Comparison of ENCODE assay signal across 11 cellular contexts in genomic region chr10:19904202-19904661, GRCh38.
DNase-seq lines count a peak whose midpoint lies in the region; ATAC-seq lines count a peak whose summit lies in the region.
"Had no signal": no experiment of that assay in that cellular context is flagged by ENCODE, and none has a peak within 500 bp of the region (broad histone marks: within the 10 kb centered on the region; RNA-seq: fewer than 3 reads in every experiment).

No MANE protein-coding gene starts in this region.

- no peak overlapping the region for H3K27ac Mint-ChIP-seq in activated naive CD4-positive, alpha-beta T cell treated with anti-CD3 and anti-CD28 coated beads, Interleukin-2, amount 10 ng/mL, durations not matched to agents 7 days and 5 days
- no peak overlapping the region for H3K27ac Mint-ChIP-seq in T-cell
- H3K27ac Mint-ChIP-seq: stimulated activated naive CD8-positive, alpha-beta T cell treated with anti-CD3 and anti-CD28 coated beads, Interleukin-15, Interleukin-2, amounts not matched to agents 100 ng/mL and 50 ng/mL, for 24 hours had no signal

- H3K4me1 Mint-ChIP-seq in activated naive CD4-positive, alpha-beta T cell treated with anti-CD3 and anti-CD28 coated beads, Interleukin-2, amount 10 ng/mL, durations not matched to agents 7 days and 5 days: no peaks in the 10 kb centered on the region
- no peaks in the 10 kb centered on the region for H3K4me1 Mint-ChIP-seq in T-cell

- no peak overlapping the region for H3K4me3 Mint-ChIP-seq in activated naive CD4-positive, alpha-beta T cell treated with anti-CD3 and anti-CD28 coated beads, Interleukin-2, amount 10 ng/mL, durations not matched to agents 7 days and 5 days
- no peak overlapping the region for H3K4me3 Mint-ChIP-seq in T-cell
- H3K4me3 Mint-ChIP-seq: stimulated activated naive CD8-positive, alpha-beta T cell treated with anti-CD3 and anti-CD28 coated beads, Interleukin-15, Interleukin-2, amounts not matched to agents 100 ng/mL and 50 ng/mL, for 24 hours had no signal

- CTCF ChIA-PET in activated naive CD4-positive, alpha-beta T cell treated with anti-CD3 and anti-CD28 coated beads, Interleukin-2, amount 10 ng/mL, durations not matched to agents 7 days and 5 days (lab: Charles Lee): no interaction called here
- CTCF ChIA-PET in T-cell (lab: Charles Lee): no interaction called here

- peaks cover 11% of the 10 kb centered on the region for H3K9me3 Mint-ChIP-seq in activated naive CD4-positive, alpha-beta T cell treated with anti-CD3 and anti-CD28 coated beads, Interleukin-2, amount 10 ng/mL, durations not matched to agents 7 days and 5 days
- peaks cover 0 to 26% (median 6%) of the 10 kb centered on the region in 3 donors for H3K9me3 Mint-ChIP-seq in T-cell

- ATAC-seq in GM19395 (IDR thresholded peaks at IDR 0.05; ENCODE audit: unreplicated experiment): peak; percentile 91
- peak; percentile 70 for ATAC-seq in HG03095 (IDR thresholded peaks at IDR 0.05; ENCODE audit: unreplicated experiment)
- no peak for ATAC-seq in T-cell (replicated peaks in 1 of 4)
- ATAC-seq: right cardiac atrium had no signal

- peak; percentile 94 for DNase-seq in amniotic epithelial cell (ENCODE audit: low read depth)
- DNase-seq in skeletal muscle cell (ENCODE audit: low read depth): peak; percentile 42
- DNase-seq in LoVo (ENCODE audit: low spot score): no peak
- DNase-seq in activated naive CD4-positive, alpha-beta T cell treated with anti-CD3 and anti-CD28 coated beads, Interleukin-2, amount 10 ng/mL, durations not matched to agents 7 days and 5 days: no peak
- DNase-seq in T-cell: no peak
- DNase-seq: dermis blood vessel endothelial cell, NCI-H1105 treated with DMSO at 0.1 percent for 48 hours, right cardiac atrium had no signal

- no peaks in the 10 kb centered on the region for H3K27me3 Mint-ChIP-seq in activated naive CD4-positive, alpha-beta T cell treated with anti-CD3 and anti-CD28 coated beads, Interleukin-2, amount 10 ng/mL, durations not matched to agents 7 days and 5 days
- H3K27me3 Mint-ChIP-seq in T-cell: no peaks in the 10 kb centered on the region
- H3K27me3 Mint-ChIP-seq: stimulated activated naive CD8-positive, alpha-beta T cell treated with anti-CD3 and anti-CD28 coated beads, Interleukin-15, Interleukin-2, amounts not matched to agents 100 ng/mL and 50 ng/mL, for 24 hours had no signal

- POLR2A ChIA-PET in T-cell (lab: Charles Lee): no interaction called here

- H3K36me3 Mint-ChIP-seq in activated naive CD4-positive, alpha-beta T cell treated with anti-CD3 and anti-CD28 coated beads, Interleukin-2, amount 10 ng/mL, durations not matched to agents 7 days and 5 days: no peaks in the 10 kb centered on the region
- H3K36me3 Mint-ChIP-seq in T-cell: no peaks in the 10 kb centered on the region

- H3K4me3 ChIP-seq in skeletal muscle cell (ENCODE audit: low read depth, low read length): no peak overlapping the region

Comparison
In these comparisons a context has a peak if more than half of its experiments do, and no peak if none do; other contexts are left out.
1. ATAC-seq: peak in GM19395 (single experiment) and HG03095 (single experiment); none in T-cell (0 of 4).
2. DNase-seq: peak in amniotic epithelial cell (single experiment) and skeletal muscle cell (single experiment); none in LoVo (single experiment), activated naive CD4-positive, alpha-beta T cell treated with anti-CD3 and anti-CD28 coated beads, Interleukin-2, amount 10 ng/mL, durations not matched to agents 7 days and 5 days (single experiment) and T-cell (0 of 34).